25 cellular contexts compared by ENCODE assay signal in genomic region chr18:37456395-37456794, GRCh38.
"Had no signal": no experiment of that assay in that cellular context is flagged by ENCODE, and none has a peak within 500 bp of the region (broad histone marks: within the 10 kb centered on the region; RNA-seq: fewer than 3 reads in every experiment).

No MANE protein-coding gene starts in this region.

- H3K36me3 ChIP-seq: ovary, right lobe of liver, sigmoid colon, stomach, thoracic aorta, thyroid gland, tibial nerve, upper lobe of left lung, vagina had no signal

- FAIRE-seq: small intestine had no signal

- H3K4me3 ChIP-seq: ovary, psoas muscle, right lobe of liver, sigmoid colon, stomach, thoracic aorta, thyroid gland, tibial nerve, upper lobe of left lung, vagina had no signal

- H3K4me1 ChIP-seq: psoas muscle, right lobe of liver, thyroid gland, tibial nerve, vagina had no signal

- DNase-seq: naive B cell; naive thymus-derived CD8-positive, alpha-beta T cell; nephron progenitor cell; occipital lobe; ovary; psoas muscle; right cardiac atrium; right lobe of liver; sigmoid colon; small intestine; stimulated activated CD4-positive, alpha-beta T cell treated with anti-CD3 and anti-CD28 coated beads, Interleukin-15, amount 100 ng/mL, for 24 hours; stimulated activated CD4-positive, alpha-beta T cell treated with anti-CD3 and anti-CD28 coated beads, Interleukin-2, amount 100 ng/mL, for 24 hours; stimulated activated CD4-positive, alpha-beta T cell treated with anti-CD3 and anti-CD28 coated beads, Interleukin-2, amount 100 ng/mL, for 48 hours; stimulated activated CD4-positive, alpha-beta T cell treated with anti-CD3 and anti-CD28 coated beads, Interleukin-4, amount 100 ng/mL, for 24 hours; stimulated activated naive B cell treated with anti-CD40 and anti-IgM and Interleukin-4, amounts not matched to agents 10 μg/mL and 1 μg/mL and 100 μg/mL, for 72 hours; stimulated activated naive CD4-positive, alpha-beta T cell treated with Interleukin-2 at 50 U/mL for 16 hours; stomach; thyroid gland; trophoblast cell; upper lobe of left lung had no signal

- H3K27ac ChIP-seq: ovary, psoas muscle, right lobe of liver, sigmoid colon, stomach, thoracic aorta, thyroid gland, tibial nerve, upper lobe of left lung, vagina had no signal

- H3K27me3 ChIP-seq: ovary, right lobe of liver, sigmoid colon, stomach, thyroid gland, tibial nerve, upper lobe of left lung, vagina had no signal

- ATAC-seq: naive thymus-derived CD8-positive, alpha-beta T cell; natural killer cell treated with Interleukin-12 subunit alpha and Interleukin-12 subunit beta and Interleukin-15 and Interleukin-18, amount 100 ng/mL, for 72 hours; psoas muscle; right cardiac atrium; right lobe of liver; stimulated activated effector memory CD8-positive, alpha-beta T cell treated with anti-CD3 and anti-CD28 coated beads, Interleukin-12 subunit alpha, Interleukin-12 subunit beta, amount 100 ng/mL, for 72 hours; stimulated activated naive B cell treated with anti-CD40 and anti-IgM and Interleukin-4, amounts not matched to agents 10 μg/mL and 1 μg/mL and 100 μg/mL, for 72 hours had no signal

- H3K9me3 ChIP-seq: ovary, psoas muscle, right lobe of liver, sigmoid colon, stomach, thoracic aorta, thyroid gland, tibial nerve, upper lobe of left lung, vagina had no signal
